In the genomic region with DNA sequence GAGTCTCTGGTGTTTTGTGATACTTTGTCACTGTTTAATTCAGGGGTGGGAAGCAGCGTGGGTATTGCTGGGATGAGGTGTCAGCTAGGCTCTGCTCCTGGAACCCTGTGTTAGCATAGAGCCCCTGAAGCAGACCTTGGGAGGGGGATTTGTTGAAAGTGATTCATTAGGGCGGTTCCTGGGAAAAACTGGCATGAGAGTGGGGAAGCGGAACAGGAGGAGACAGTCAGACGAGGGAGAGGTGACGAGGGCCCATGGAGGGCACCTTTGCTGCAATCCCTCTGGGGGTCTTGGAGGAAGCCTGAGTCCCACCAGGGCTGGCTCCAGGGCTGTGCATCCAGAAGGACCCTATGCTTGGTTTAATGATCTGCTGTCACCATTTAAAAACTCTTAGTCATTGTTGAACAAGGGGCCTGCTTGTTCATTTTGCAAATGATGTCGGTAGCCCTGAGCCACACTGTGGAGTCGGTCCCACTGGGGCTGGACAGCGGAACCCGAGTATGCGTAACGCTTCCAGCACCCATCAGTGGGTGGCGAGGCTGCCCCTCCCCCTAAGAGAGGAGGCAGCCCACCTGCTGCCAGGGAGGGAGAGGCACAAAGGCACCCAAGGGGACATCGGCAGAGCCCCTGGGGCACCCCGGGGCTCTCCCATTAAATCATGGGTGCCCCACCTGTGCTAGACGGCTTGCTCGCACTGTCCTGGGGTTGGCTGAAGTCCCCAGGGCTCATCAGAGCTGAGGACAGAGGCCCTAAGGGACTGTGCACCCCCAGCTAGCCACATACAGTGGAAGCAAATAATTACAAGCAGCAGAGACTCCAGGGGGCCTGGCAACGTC, we compare ENCODE assay signal across 21 cellular contexts. TPM values are rescaled to one million over a fixed set of nuclear protein-coding genes. Genes with fewer than 3 reads are reported as not detected.
"Had no signal": no experiment of that assay in that cellular context is flagged by ENCODE, and none has a peak within 500 bp of the region (broad histone marks: within the 10 kb centered on the region; RNA-seq: fewer than 3 reads in every experiment).

No MANE protein-coding gene starts in this region.

- H3K27ac ChIP-seq: epithelial cell of prostate, esophagus muscularis mucosa, gastroesophageal sphincter, left ventricle myocardium inferior, right atrium auricular region, suprapubic skin, thyroid gland, vagina had no signal

- ATAC-seq: gastroesophageal sphincter had no signal

- DNase-seq: effector memory CD4-positive, alpha-beta T cell; glutamatergic neuron; islet precursor cell; left ventricle myocardium inferior; mesenchymal stem cell; midbrain; small intestine; stimulated activated CD4-positive, alpha-beta T cell treated with anti-CD3 and anti-CD28 coated beads, Interleukin-12 subunit alpha, Interleukin-12 subunit beta, amount 100 ng/mL, for 4 hours; stimulated activated naive CD4-positive, alpha-beta T cell treated with Interleukin-2 at 50 U/mL for 16 hours; thyroid gland had no signal

- H3K36me3 Mint-ChIP-seq: type B pancreatic cell had no signal

- H3K27ac Mint-ChIP-seq: nephron, type B pancreatic cell had no signal

- H3K9me3 ChIP-seq: esophagus muscularis mucosa, suprapubic skin, thyroid gland, vagina had no signal

- H3K27me3 ChIP-seq: gastroesophageal sphincter, right atrium auricular region, suprapubic skin, thyroid gland, vagina had no signal

- H3K4me3 Mint-ChIP-seq: nephron, type B pancreatic cell had no signal

- H3K9me3 Mint-ChIP-seq: type B pancreatic cell had no signal

- H3K4me1 ChIP-seq: esophagus muscularis mucosa, gastroesophageal sphincter, left ventricle myocardium inferior, right atrium auricular region, suprapubic skin, vagina had no signal

- H3K4me1 Mint-ChIP-seq: nephron had no signal

- H3K36me3 ChIP-seq: esophagus muscularis mucosa, left ventricle myocardium inferior, right atrium auricular region, suprapubic skin, thyroid gland, vagina had no signal

- H3K4me3 ChIP-seq: esophagus muscularis mucosa, gastroesophageal sphincter, left ventricle myocardium inferior, lung, right atrium auricular region, suprapubic skin, thyroid gland, vagina had no signal

RNA-seq across cellular contexts. Expression of gene ATP2C2, which starts 38.3 kb away (rescaled TPM):
- total RNA-seq: fibroblast of villous mesenchyme, left ventricle myocardium inferior, osteocyte, right atrium auricular region had no signal
